Comparison of ENCODE assay signal across 11 cellular contexts in genomic region chr17:37829446-37830142, GRCh38.
A peak's percentile ranks its signal among the peaks of the same experiment; 100 is the strongest.
DNase-seq lines count a peak whose midpoint lies in the region; ATAC-seq and TF ChIP-seq lines count a peak whose summit lies in the region.
"Had no signal": no experiment of that assay in that cellular context is flagged by ENCODE, and none has a peak within 500 bp of the region (broad histone marks: within the 10 kb centered on the region; RNA-seq: fewer than 3 reads in every experiment).

No MANE protein-coding gene starts in this region.

- peak overlapping the region; percentile 71 for H3K9ac ChIP-seq in Karpas-422 (ENCODE audit: low read length)

- H3K4me1 ChIP-seq in Karpas-422 (ENCODE audit: low read length): peaks cover 89% of the 10 kb centered on the region

- peaks cover 50% of the 10 kb centered on the region for H3K4me1 Mint-ChIP-seq in nephron progenitor cell

- no peaks in the 10 kb centered on the region for H3K9me2 ChIP-seq in Karpas-422 (replicated peaks; ENCODE audit: insufficient read depth, low read length)

- H2AFZ ChIP-seq in Karpas-422 (ENCODE audit: low read length): no peak overlapping the region

- peak overlapping the region; percentile 26 for H3K4me3 ChIP-seq in Karpas-422 (ENCODE audit: low read length)

- H3K4me3 Mint-ChIP-seq in nephron progenitor cell: no peak overlapping the region
- H3K4me3 Mint-ChIP-seq: activated naive CD8-positive, alpha-beta T cell treated with anti-CD3 and anti-CD28 coated beads, Interleukin-2, amount 10 ng/mL, durations not matched to agents 7 days and 5 days had no signal

- H4K20me1 ChIP-seq in Karpas-422 (ENCODE audit: insufficient read depth, low read depth, low read length): no peaks in the 10 kb centered on the region

- H3K79me2 ChIP-seq in Karpas-422 (ENCODE audit: low read length): no peaks in the 10 kb centered on the region

- no peaks in the 10 kb centered on the region for H3K36me3 Mint-ChIP-seq in nephron progenitor cell (ENCODE audit: low read depth)
- H3K36me3 Mint-ChIP-seq: activated naive CD8-positive, alpha-beta T cell treated with anti-CD3 and anti-CD28 coated beads, Interleukin-2, amount 10 ng/mL, durations not matched to agents 7 days and 5 days had no signal

- no peaks in the 10 kb centered on the region for H3K9me3 ChIP-seq in Karpas-422 (ENCODE audit: low read length)

- H3K27me3 ChIP-seq in Karpas-422 (ENCODE audit: low read length): no peaks in the 10 kb centered on the region

- H3K36me3 ChIP-seq in Karpas-422 (ENCODE audit: insufficient read depth, low read length): no peaks in the 10 kb centered on the region

- ATAC-seq in GM18861 (IDR thresholded peaks at IDR 0.05; ENCODE audit: unreplicated experiment): peak; percentile 38
- peak; percentile 37 for ATAC-seq in GM21717 (IDR thresholded peaks at IDR 0.05; ENCODE audit: unreplicated experiment)
- ATAC-seq in GM18870 (IDR thresholded peaks at IDR 0.05; ENCODE audit: unreplicated experiment): no peak

- no peak for TF ChIP-seq CTCF in nephron progenitor cell (IDR thresholded peaks at IDR 0.05)

- peak; percentile 94 for DNase-seq in Karpas-422
- no peak for DNase-seq in nephron progenitor cell
- no peak for DNase-seq in medulla oblongata (ENCODE audit: extremely low spot score)
- DNase-seq in GM19240 (ENCODE audit: insufficient read length, low spot score): no peak
- DNase-seq: activated naive CD8-positive, alpha-beta T cell treated with anti-CD3 and anti-CD28 coated beads, Interleukin-2, amount 10 ng/mL, durations not matched to agents 7 days and 5 days; DMS 273 treated with DMSO at 0.1 percent for 48 hours; NCI-H1436 had no signal

- H3K27ac ChIP-seq in Karpas-422 (ENCODE audit: low read length): peak overlapping the region; percentile 100

- H3K4me2 ChIP-seq in Karpas-422 (ENCODE audit: low read depth, low read length, poor library complexity, severe bottlenecking): peak overlapping the region; percentile 72

- H3K27me3 Mint-ChIP-seq in nephron progenitor cell (ENCODE audit: low read depth, poor library complexity): peaks cover 3% of the 10 kb centered on the region

- H3K27ac Mint-ChIP-seq in nephron progenitor cell: peak overlapping the region; percentile 36
- H3K27ac Mint-ChIP-seq: activated naive CD8-positive, alpha-beta T cell treated with anti-CD3 and anti-CD28 coated beads, Interleukin-2, amount 10 ng/mL, durations not matched to agents 7 days and 5 days had no signal

- no peaks in the 10 kb centered on the region for H3K9me3 Mint-ChIP-seq in nephron progenitor cell
- H3K9me3 Mint-ChIP-seq: activated naive CD8-positive, alpha-beta T cell treated with anti-CD3 and anti-CD28 coated beads, Interleukin-2, amount 10 ng/mL, durations not matched to agents 7 days and 5 days; T-helper 2 cell treated with Interferon-gamma antibody and Interleukin-4, amounts not matched to agents 5 μg/mL and 100 μg/mL, for 36 hours had no signal
